In the genomic region with DNA sequence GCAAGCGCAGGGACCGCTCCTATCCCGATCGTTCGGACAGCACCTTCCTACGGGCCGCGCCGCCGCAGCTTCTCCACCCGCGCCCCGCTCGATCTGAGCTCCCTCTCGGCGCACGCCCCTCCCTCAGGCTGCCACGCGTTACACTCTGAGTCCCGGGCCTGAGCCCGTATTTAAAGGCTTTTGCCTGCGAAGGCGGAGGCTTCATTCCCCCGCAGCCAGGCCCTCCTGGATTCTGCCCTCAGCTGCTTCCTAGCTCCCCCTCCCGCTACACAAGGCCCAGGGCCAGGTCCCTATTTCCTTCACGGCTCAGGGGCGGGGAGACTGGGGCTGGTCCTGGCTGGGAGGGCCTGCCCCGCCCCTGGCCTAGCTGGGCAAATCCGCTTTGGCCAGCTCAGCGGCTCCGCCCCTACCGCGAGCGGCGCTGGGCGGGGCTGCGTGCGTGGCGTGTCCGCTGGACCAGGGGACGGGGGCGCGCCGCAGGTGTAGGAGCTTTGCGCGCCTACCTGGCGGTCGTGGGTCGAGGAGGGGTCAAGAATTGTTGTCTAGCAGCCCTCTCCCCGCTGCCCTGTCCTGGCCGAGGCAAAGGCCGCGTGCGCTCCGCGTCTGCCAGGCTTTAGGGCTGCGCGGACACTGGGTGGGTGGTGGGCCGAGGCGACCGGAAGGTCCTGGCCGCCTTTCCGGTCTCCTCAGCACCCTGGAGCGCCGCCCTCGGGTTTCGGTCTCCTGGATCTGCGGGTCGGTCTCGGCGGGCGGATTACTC, we compare ENCODE assay signal across 8 cellular contexts. TPM values are rescaled to one million over a fixed set of nuclear protein-coding genes. Genes with fewer than 3 reads are reported as not detected.
DNase-seq lines count a peak whose midpoint lies in the region; ATAC-seq, FAIRE-seq and TF ChIP-seq lines count a peak whose summit lies in the region.

A gene (minus strand): TSS at position 144 of the 760 bp plus-strand sequence. CDS start 5,927 bp downstream, outside the sequence.

- peak within 1 kb of the TSS; percentile 79 for H3K4me3 ChIP-seq in BJ (ENCODE audit: low read depth, low read length)

- peak; percentile 96 for ATAC-seq in HG03457 (IDR thresholded peaks at IDR 0.05; ENCODE audit: unreplicated experiment)

- no peaks in the 10 kb centered on the region for H3K27me3 ChIP-seq in BJ (ENCODE audit: control insufficient read depth, insufficient read depth, low read length)

- DNase-seq in BJ (ENCODE audit: low read depth) (peak; percentile 93), GM19239 (ENCODE audit: insufficient read length, low spot score) (peak; percentile 92), NCI-H524 treated with DMSO at 0.1 percent for 48 hours (lab: John Stamatoyannopoulos, UW) (peak; percentile 76), kidney tubule cell (ENCODE audit: low spot score) (peak; percentile 99)
- peak; percentile 89 to 91 for DNase-seq in activated CD4-positive, alpha-beta T cell treated with anti-CD3 and anti-CD28 coated beads for 4 hours
- DNase-seq in stimulated activated CD4-positive, alpha-beta T cell treated with anti-CD3 and anti-CD28 coated beads, Interleukin-1b, Interleukin-23, amount 100 ng/mL, for 24 hours (ENCODE audit: low read depth in 4 of 4, low spot score in 1 of 4) = peak; percentile 75 to 89 (median 82)

- CTCF ChIA-PET in BJ (lab: Yijun Ruan, JAX) = interaction anchor here (0.5 kb wide), 1 partner anchor 158 kb away, joined by 3 read pairs; no protein-coding TSS in a partner anchor

- TF ChIP-seq CTCF in BJ (IDR thresholded peaks at IDR 0.05; ENCODE audit: insufficient read depth, low read depth, low read length) = no peak

- POLR2A ChIA-PET in BJ (lab: Charles Lee) = interaction anchor here (0.5 to 1.2 kb wide), 5 partner anchors 21 to 448 kb away, joined by 3 to 8 read pairs (median 6); no protein-coding TSS in a partner anchor

- H3K27ac ChIP-seq in cingulate gyrus (ENCODE audit: low read depth, low read length) = peak within 1 kb of the TSS; percentile 93

- FAIRE-seq in GM19239 (lab: Jason Lieb, UNC) = peak; percentile 94

- H3K36me3 ChIP-seq in BJ (ENCODE audit: control insufficient read depth, insufficient read depth, low read length) = peaks cover 4% of the 10 kb centered on the region

RNA-seq across cellular contexts. Expression of the gene that starts here (rescaled TPM):
- 27.9 and 55.4 TPM in 2 replicates for polyA plus RNA-seq in BJ (2011; rRNA removed)
- polyA minus RNA-seq in BJ (2011; rRNA and poly(A)+ RNA removed) = 36.9 and 39.4 TPM in 2 replicates

Comparison
In these comparisons a context has a peak if more than half of its experiments do, and no peak if none do; other contexts are left out.
1. Peak in every context shown above with its lines: DNase-seq, ATAC-seq, H3K4me3 ChIP-seq and H3K27ac ChIP-seq.